In genomic region chr19:32138416-32138815, GRCh38 we compare ENCODE assay signal across 1 cellular context.
TF ChIP-seq lines count a peak whose summit lies in the region.

No MANE protein-coding gene starts in this region.

TF ChIP-seq in WTC11, 78 proteins besides CTCF, POLR2A, EP300 and RAD21 (continued from another document):
- no peak for TF ChIP-seq FOXK1 (CRISPR knock-in tag; IDR thresholded peaks at IDR 0.05)
- TF ChIP-seq SMAD4 (CRISPR knock-in tag; IDR thresholded peaks at IDR 0.05) = no peak
- TF ChIP-seq MYBL2 (CRISPR knock-in tag; IDR thresholded peaks at IDR 0.05) = no peak
- no peak for TF ChIP-seq E2F5 (CRISPR knock-in tag; IDR thresholded peaks at IDR 0.05)
- TF ChIP-seq ATF3 (CRISPR knock-in tag; conservative IDR thresholded peaks at IDR 0.05) = no peak
- TF ChIP-seq NFE2L1 (CRISPR knock-in tag; IDR thresholded peaks at IDR 0.05) = no peak
- no peak for TF ChIP-seq NR2C2 (CRISPR knock-in tag; IDR thresholded peaks at IDR 0.05)
